Comparison of ENCODE assay signal across 10 cellular contexts in the genomic region with DNA sequence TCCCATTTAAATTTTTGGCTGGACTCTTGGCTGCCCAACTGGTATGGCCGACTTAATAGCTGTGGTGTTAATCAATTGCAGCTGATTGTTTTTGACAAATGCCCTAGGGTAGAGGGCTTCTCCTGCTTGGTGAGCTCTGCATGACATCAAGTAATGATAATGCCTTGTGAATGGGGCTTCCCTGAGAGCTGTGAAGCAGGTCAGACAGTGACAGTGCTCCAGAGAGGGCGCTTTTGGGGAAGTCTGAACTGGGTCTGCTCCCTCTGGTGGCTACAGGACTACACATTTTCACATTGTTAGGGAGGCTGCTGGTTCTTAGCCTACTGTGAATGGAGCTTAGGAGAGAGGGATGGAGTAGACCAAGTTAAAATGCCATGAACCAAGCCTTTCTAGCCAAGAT.
DNase-seq lines count a peak whose midpoint lies in the region; ATAC-seq and TF ChIP-seq lines count a peak whose summit lies in the region.
"Had no signal": no experiment of that assay in that cellular context is flagged by ENCODE, and none has a peak within 500 bp of the region (broad histone marks: within the 10 kb centered on the region; RNA-seq: fewer than 3 reads in every experiment).

No MANE protein-coding gene starts in this region.

- intact Hi-C loops in mammary epithelial cell (cut with micrococcal nuclease), result no loop called here

- dilution Hi-C loops in mammary epithelial cell (cut with HindIII; ENCODE audit: low sequenced_read_pairs), result no loop called here

- H3K27me3 ChIP-seq in MG63, result peaks cover 7% of the 10 kb centered on the region
- no peaks in the 10 kb centered on the region for H3K27me3 ChIP-seq in mammary epithelial cell (ENCODE audit: insufficient read depth, low read length)

- in situ Hi-C loops in mammary epithelial cell (cut with MboI; ENCODE audit: low sequenced_read_pairs in 2 of 2), result no loop called here

- no peak overlapping the region for H3K27ac ChIP-seq in mammary epithelial cell (ENCODE audit: insufficient read depth, low read depth, low read length)

- H3K9ac ChIP-seq in mammary epithelial cell (ENCODE audit: insufficient read depth, low read length), result no peak overlapping the region

- H4K20me1 ChIP-seq in mammary epithelial cell (ENCODE audit: insufficient read depth, low read length), result no peaks in the 10 kb centered on the region

- peak in 1 of 2 donors; percentile 27 for TF ChIP-seq CTCF in mammary epithelial cell (conservative IDR thresholded peaks at IDR 0.05 in 1 of 2, IDR thresholded peaks at IDR 0.05 in 1 of 2; ENCODE audit: extremely low read depth in 1 of 2, insufficient read depth in 1 of 2, low read depth in 1 of 2, low read length in 2 of 2)

- CTCF ChIA-PET in mammary epithelial cell (lab: Charles Lee; ENCODE audit: low non-redundant PET), result interaction anchor here (0.9 kb wide), 1 partner anchor 90 kb away, joined by 4 read pairs; no protein-coding TSS in a partner anchor

- no peak overlapping the region for H3K27ac Mint-ChIP-seq in naive B cell

- no peaks in the 10 kb centered on the region for H3K4me1 Mint-ChIP-seq in naive B cell

- no peaks in the 10 kb centered on the region for H3K4me1 ChIP-seq in mammary epithelial cell (ENCODE audit: insufficient read depth, low read length)

- BruUV-seq in mammary epithelial cell (replicated peaks; lab: Mats Ljungman, UMichigan), result no TSS peak

- no peak overlapping the region for H3K4me3 Mint-ChIP-seq in naive B cell

- peaks cover 8 to 49% (median 24%) of the 10 kb centered on the region in 7 donors for H3K9me3 Mint-ChIP-seq in naive B cell

- H3K9me3 ChIP-seq in MG63 (peaks cover 2% of the 10 kb centered on the region; the same call in 1 of the 2 replicates), mammary epithelial cell (replicated peaks; ENCODE audit: insufficient read depth, low read length) (no peaks in the 10 kb centered on the region)

- H2AFZ ChIP-seq in mammary epithelial cell (ENCODE audit: low read depth, low read length), result no peak overlapping the region

- DNase-seq in DMS53 (lab: John Stamatoyannopoulos, UW) (peak; percentile 50), DMS53 treated with DMSO at 0.1 percent for 48 hours (lab: John Stamatoyannopoulos, UW; ENCODE audit: unreplicated experiment) (no peak), MG63 (peak; percentile 10), mammary epithelial cell (peak; percentile 24), naive B cell (peak; percentile 14), globus pallidus (ENCODE audit: low spot score) (no peak)
- DNase-seq in central memory CD4-positive, alpha-beta T cell, result no peak
- DNase-seq: 8988T; activated CD8-positive, alpha-beta memory T cell treated with anti-CD3 and anti-CD28 coated beads, Interleukin-2, amount 50 U/mL, for 4 hours had no signal

- H3K36me3 Mint-ChIP-seq in naive B cell, result peaks cover 10 to 19% of the 10 kb centered on the region in 2 donors

- peak; percentile 37 to 60 for ATAC-seq in naive B cell (ENCODE audit: low read depth in 2 of 2)
- ATAC-seq in GM18861 (IDR thresholded peaks at IDR 0.05; ENCODE audit: unreplicated experiment), result no peak

- no peaks in the 10 kb centered on the region for H3K36me3 ChIP-seq in MG63
- no peaks in the 10 kb centered on the region for H3K36me3 ChIP-seq in mammary epithelial cell (ENCODE audit: insufficient read depth, low read length)

- no peak overlapping the region for H3K4me2 ChIP-seq in mammary epithelial cell (ENCODE audit: insufficient read depth, low read depth, low read length)

- WGBS in mammary epithelial cell (ENCODE audit: low coverage, missing lambda C conversion rate), result 69% methylated on average over 2 of the region's 2 CpGs

- no peaks in the 10 kb centered on the region for H3K79me2 ChIP-seq in mammary epithelial cell (ENCODE audit: insufficient read depth, low read length)

- H3K27me3 Mint-ChIP-seq in naive B cell, result peaks cover 33 to 61% (median 54%) of the 10 kb centered on the region in 3 donors

- H3K4me3 ChIP-seq in MG63, result no peak overlapping the region
- no peak overlapping the region for H3K4me3 ChIP-seq in mammary epithelial cell (replicated peaks in 1 of 3; ENCODE audit: insufficient read depth in 1 of 3, low read depth in 2 of 3, low read length in 3 of 3)

Comparison
In these comparisons a context has a peak if more than half of its experiments do, and no peak if none do; other contexts are left out.
1. DNase-seq: peak in DMS53 (single experiment), MG63 (single experiment), mammary epithelial cell (single experiment) and naive B cell (single experiment); none in DMS53 treated with DMSO at 0.1 percent for 48 hours (single experiment), globus pallidus (single experiment) and central memory CD4-positive, alpha-beta T cell (single experiment).